In the genomic region with DNA sequence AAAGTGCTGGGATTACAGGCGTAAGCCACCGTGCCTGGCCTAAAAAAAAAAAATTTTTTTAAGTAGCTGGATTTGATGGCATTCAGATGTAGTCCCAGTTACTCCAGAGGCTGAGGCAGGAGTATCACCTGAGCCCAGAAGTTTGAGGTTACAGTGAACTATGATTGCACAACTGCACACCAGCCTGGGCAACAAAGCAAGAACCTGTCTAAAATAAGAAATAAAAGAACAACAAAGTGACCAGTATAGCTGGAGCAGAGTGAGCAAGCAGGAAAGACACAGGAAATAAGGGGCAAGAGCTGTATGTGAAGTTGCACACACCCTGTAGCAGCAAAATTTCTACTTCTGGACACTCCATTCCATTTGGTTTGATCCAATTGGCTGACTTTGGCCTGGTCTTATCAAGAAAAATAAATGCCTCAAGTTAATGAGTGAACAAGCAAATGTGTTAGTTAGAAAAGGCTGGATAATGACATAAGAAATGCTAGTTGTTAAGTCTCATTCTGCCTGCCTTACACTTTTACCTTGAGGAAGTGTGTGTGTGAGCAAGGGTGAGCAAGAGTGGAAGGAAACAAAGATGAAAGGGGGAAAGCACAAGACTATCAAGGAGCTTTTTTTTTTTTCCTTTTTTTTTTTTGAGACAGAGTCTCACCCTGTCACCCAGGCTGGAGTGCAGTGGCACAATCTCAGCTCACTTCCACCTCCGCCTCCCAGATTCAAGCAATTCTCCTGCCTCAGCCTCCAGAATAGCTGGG, we compare ENCODE assay signal across 10 cellular contexts. TPM values are rescaled to one million over a fixed set of nuclear protein-coding genes. Genes with fewer than 3 reads are reported as not detected.
DNase-seq lines count a peak whose midpoint lies in the region; ATAC-seq and TF ChIP-seq lines count a peak whose summit lies in the region.
"Had no signal": no experiment of that assay in that cellular context is flagged by ENCODE, and none has a peak within 500 bp of the region (broad histone marks: within the 10 kb centered on the region; RNA-seq: fewer than 3 reads in every experiment).

No MANE protein-coding gene starts in this region.

- H3K36me3 Mint-ChIP-seq in activated naive CD4-positive, alpha-beta T cell treated with anti-CD3 and anti-CD28 coated beads, Interleukin-2, amount 50 U/mL, for 72 hours = peaks cover 0 to 6% of the 10 kb centered on the region in 2 donors

- H3K4me1 ChIP-seq in right atrium auricular region (peaks cover 0 to 44% of the 10 kb centered on the region in 2 donors), left lung (peaks cover 14 to 50% of the 10 kb centered on the region in 2 donors), thymus (ENCODE audit: control insufficient read depth, insufficient read depth, low read length) (peaks cover 15% of the 10 kb centered on the region)

- no peaks in the 10 kb centered on the region for H3K9me3 ChIP-seq in right atrium auricular region
- H3K9me3 ChIP-seq in left lung = no peaks in the 10 kb centered on the region
- no peaks in the 10 kb centered on the region for H3K9me3 ChIP-seq in thymus (ENCODE audit: control insufficient read depth)
- H3K9me3 ChIP-seq: thyroid gland had no signal

- ATAC-seq in left ventricle myocardium superior = no peak
- ATAC-seq in activated naive CD4-positive, alpha-beta T cell treated with anti-CD3 and anti-CD28 coated beads, Interleukin-2, amount 50 U/mL, for 72 hours = no peak
- no peak for ATAC-seq in left lung
- no peak for ATAC-seq in GM21526 (IDR thresholded peaks at IDR 0.05; ENCODE audit: low FRiP score, unreplicated experiment)

- no peak for DNase-seq in right atrium auricular region (ENCODE audit: low spot score)
- DNase-seq in left ventricle myocardium superior = no peak
- no peak for DNase-seq in activated naive CD4-positive, alpha-beta T cell treated with anti-CD3 and anti-CD28 coated beads, Interleukin-2, amount 50 U/mL, for 72 hours (ENCODE audit: low spot score in 2 of 2)
- DNase-seq in left lung = no peak
- no peak for DNase-seq in SKM-1 (lab: John Stamatoyannopoulos, UW; ENCODE audit: unreplicated experiment)
- DNase-seq in NCI-H524 treated with DMSO at 0.1 percent for 48 hours (lab: John Stamatoyannopoulos, UW) = no peak
- DNase-seq: stimulated activated CD4-positive, alpha-beta T cell treated with anti-CD3 and anti-CD28 coated beads, Interleukin-4, amount 100 ng/mL, for 1 hour; thyroid gland had no signal

- H3K9me3 Mint-ChIP-seq in activated naive CD4-positive, alpha-beta T cell treated with anti-CD3 and anti-CD28 coated beads, Interleukin-2, amount 50 U/mL, for 72 hours = no peaks in the 10 kb centered on the region

- H3K27ac ChIP-seq in right atrium auricular region (peak overlapping the region; percentile 80 to 85), left lung (peak overlapping the region; percentile 3 to 72), thymus (ENCODE audit: low read depth) (peak overlapping the region; percentile 85)
- H3K27ac ChIP-seq: thyroid gland had no signal

- H3K4me3 ChIP-seq in right atrium auricular region (no peak overlapping the region), left lung (no peak overlapping the region), thymus (ENCODE audit: low read length) (no peak overlapping the region)
- H3K4me3 ChIP-seq: thyroid gland had no signal

- no peak for TF ChIP-seq CTCF in right atrium auricular region (IDR thresholded peaks at IDR 0.05)
- TF ChIP-seq CTCF in left lung (IDR thresholded peaks at IDR 0.05) = no peak

- H3K27me3 ChIP-seq in right atrium auricular region = no peaks in the 10 kb centered on the region
- no peaks in the 10 kb centered on the region for H3K27me3 ChIP-seq in left lung
- H3K27me3 ChIP-seq in thymus (ENCODE audit: control insufficient read depth, insufficient read depth) = no peaks in the 10 kb centered on the region
- H3K27me3 ChIP-seq: thyroid gland had no signal

- peak overlapping the region; percentile 8 to 85 for H3K27ac Mint-ChIP-seq in activated naive CD4-positive, alpha-beta T cell treated with anti-CD3 and anti-CD28 coated beads, Interleukin-2, amount 50 U/mL, for 72 hours

- intact Hi-C loops in left ventricle myocardium superior (cut with micrococcal nuclease) = no loop called here
- intact Hi-C loops in left lung (cut with DNase I) = no loop called here

- 94% methylated on average over 3 of the region's 3 CpGs for WGBS in thymus

- no peaks in the 10 kb centered on the region for H3K36me3 ChIP-seq in right atrium auricular region
- H3K36me3 ChIP-seq in left lung = no peaks in the 10 kb centered on the region
- peaks cover 3% of the 10 kb centered on the region for H3K36me3 ChIP-seq in thymus (ENCODE audit: control insufficient read depth, insufficient read depth)
- H3K36me3 ChIP-seq: thyroid gland had no signal

RNA-seq across cellular contexts. Expression of gene ATP5IF1, which starts 7.9 kb away (rescaled TPM):
- 100 to 1,000 TPM; 472 to 881 TPM for total RNA-seq in right atrium auricular region
- total RNA-seq in left ventricle myocardium superior = 449 TPM
- total RNA-seq in activated naive CD4-positive, alpha-beta T cell treated with anti-CD3 and anti-CD28 coated beads, Interleukin-2, amount 50 U/mL, for 72 hours = 100 to 1,000 TPM; 125 to 195 TPM
- 100 to 1,000 TPM in 1 of 2 donors, 10 to 100 TPM in 1; 97.5 to 150 TPM for total RNA-seq in left lung
- 431 TPM for polyA plus RNA-seq in thymus

RNA-seq across cellular contexts. Expression of gene DNAJC8, which starts 11.0 kb away (rescaled TPM):
- 10 to 100 TPM; 45.8 to 55.3 TPM for total RNA-seq in right atrium auricular region
- 62.3 TPM for total RNA-seq in left ventricle myocardium superior
- total RNA-seq in activated naive CD4-positive, alpha-beta T cell treated with anti-CD3 and anti-CD28 coated beads, Interleukin-2, amount 50 U/mL, for 72 hours = 100 to 1,000 TPM in 1 of 2 donors, 10 to 100 TPM in 1; 95.4 to 103 TPM
- 10 to 100 TPM; 65.2 to 74.3 TPM for total RNA-seq in left lung
- polyA plus RNA-seq in thymus = 104 TPM

RNA-seq across cellular contexts. Expression of gene SESN2, which starts 15.5 kb away (rescaled TPM):
- total RNA-seq in right atrium auricular region (1 to 10 TPM; 4.1 to 8.9 TPM), left ventricle myocardium superior (2.7 TPM), left lung (10 to 100 TPM; 14.6 to 17.6 TPM)
- 10 to 100 TPM; 16.7 to 38.7 TPM for total RNA-seq in activated naive CD4-positive, alpha-beta T cell treated with anti-CD3 and anti-CD28 coated beads, Interleukin-2, amount 50 U/mL, for 72 hours
- 6.7 TPM for polyA plus RNA-seq in thymus
